Comparison of ENCODE assay signal across 15 cellular contexts in genomic region chr4:153427363-153428071, GRCh38. TPM values are rescaled to one million over a fixed set of nuclear protein-coding genes. Genes with fewer than 3 reads are reported as not detected.
DNase-seq lines count a peak whose midpoint lies in the region; ATAC-seq, FAIRE-seq and TF ChIP-seq lines count a peak whose summit lies in the region.
"Had no signal": no experiment of that assay in that cellular context is flagged by ENCODE, and none has a peak within 500 bp of the region (broad histone marks: within the 10 kb centered on the region; RNA-seq: fewer than 3 reads in every experiment).

No MANE protein-coding gene starts in this region.

- no peaks in the 10 kb centered on the region for H3K9me2 ChIP-seq in Loucy (replicated peaks; ENCODE audit: low read depth, low read length)

- peak overlapping the region; percentile 64 for H3K4me2 ChIP-seq in Loucy (ENCODE audit: low read depth, low read length, poor library complexity, severe bottlenecking)
- H3K4me2 ChIP-seq: hepatocyte, smooth muscle cell had no signal

- H3K9me3 ChIP-seq in Loucy (ENCODE audit: insufficient read depth, low read depth, low read length) = no peaks in the 10 kb centered on the region
- H3K9me3 ChIP-seq: left ventricle myocardium inferior, thyroid gland had no signal

- peaks cover 7% of the 10 kb centered on the region; the same call in 1 of the 2 replicates for H3K79me2 ChIP-seq in Loucy (ENCODE audit: insufficient read depth, low read length)
- H3K79me2 ChIP-seq: hepatocyte had no signal

- in situ Hi-C loops in astrocyte of the spinal cord (cut with HindIII; ENCODE audit: low sequenced_read_pairs) = no loop called here

- H3K4me1 ChIP-seq in Loucy (ENCODE audit: insufficient read depth, low read length, poor library complexity, severe bottlenecking) = peaks cover 56% of the 10 kb centered on the region
- H3K4me1 ChIP-seq: left ventricle myocardium inferior, thyroid gland had no signal

- no peak for TF ChIP-seq CTCF in Loucy (conservative IDR thresholded peaks at IDR 0.05; ENCODE audit: low read length)
- no peak for TF ChIP-seq CTCF in astrocyte of the spinal cord (IDR thresholded peaks at IDR 0.05; ENCODE audit: low read depth, low read length)

- H3K4me3 ChIP-seq in Loucy (ENCODE audit: low read length, poor library complexity, severe bottlenecking) = no peak overlapping the region
- no peak overlapping the region for H3K4me3 ChIP-seq in astrocyte of the spinal cord (ENCODE audit: low read depth, low read length)
- H3K4me3 ChIP-seq: hepatocyte, left ventricle myocardium inferior, smooth muscle cell, thyroid gland had no signal

- H2AFZ ChIP-seq in Loucy (ENCODE audit: low read length) = no peak overlapping the region
- H2AFZ ChIP-seq: hepatocyte had no signal

- no peak for FAIRE-seq in RCC 7860 (lab: Jason Lieb, UNC)

- peaks cover 9% of the 10 kb centered on the region; the same call in 1 of the 2 replicates for H3F3A ChIP-seq in Loucy (ENCODE audit: low read depth)

- no peaks in the 10 kb centered on the region for H4K20me1 ChIP-seq in Loucy (ENCODE audit: insufficient read depth, low read length, poor library complexity, severe bottlenecking)

- peak overlapping the region; percentile 7 for H3K9ac ChIP-seq in Loucy (ENCODE audit: low read depth, low read length, poor library complexity, severe bottlenecking)

- H3K27me3 ChIP-seq in Loucy (ENCODE audit: insufficient read depth, low read length, poor library complexity, severe bottlenecking) = no peaks in the 10 kb centered on the region
- H3K27me3 ChIP-seq: hepatocyte, thyroid gland had no signal

- no peaks in the 10 kb centered on the region for H3K36me3 ChIP-seq in Loucy (ENCODE audit: insufficient read depth, low read length)
- H3K36me3 ChIP-seq: left ventricle myocardium inferior, thyroid gland had no signal

- ATAC-seq in HG03045 (IDR thresholded peaks at IDR 0.05; ENCODE audit: unreplicated experiment) (no peak), GM21528 (IDR thresholded peaks at IDR 0.05; ENCODE audit: low FRiP score, unreplicated experiment) (no peak)

- DNase-seq in EH (ENCODE audit: low read depth) (peak; percentile 80), astrocyte of the spinal cord (ENCODE audit: low read depth, low spot score) (peak; percentile 28), renal cortical epithelial cell (ENCODE audit: low read depth) (peak; percentile 29), RCC 7860 (ENCODE audit: low spot score) (no peak)
- no peak for DNase-seq in effector CD4-positive, alpha-beta T cell
- DNase-seq: endodermal cell, left ventricle myocardium inferior, NCI-H510A treated with DMSO at 0.1 percent for 48 hours, SHP77, thyroid gland had no signal

RNA-seq across cellular contexts. Expression of gene TMEM131L, which starts 38.6 kb away (rescaled TPM):
- total RNA-seq in renal cortical epithelial cell = 4.7 and 7.8 TPM in 2 replicates

Comparison
In these comparisons a context has a peak if more than half of its experiments do, and no peak if none do; other contexts are left out.
1. DNase-seq: peak in EH (single experiment), astrocyte of the spinal cord (single experiment) and renal cortical epithelial cell (single experiment); none in effector CD4-positive, alpha-beta T cell (single experiment) and RCC 7860 (single experiment).